Comparison of ENCODE assay signal across 8 cellular contexts in genomic region chr16:31472559-31473203, GRCh38. TPM values are rescaled to one million over a fixed set of nuclear protein-coding genes. Genes with fewer than 3 reads are reported as not detected.
A peak's percentile ranks its signal among the peaks of the same experiment; 100 is the strongest.
DNase-seq lines count a peak whose midpoint lies in the region; FAIRE-seq and TF ChIP-seq lines count a peak whose summit lies in the region.

No MANE protein-coding gene starts in this region.

- H3K23ac ChIP-seq in mesenchymal stem cell (ENCODE audit: low read length in 2 of 2): peak overlapping the region in 1 of 2 experiments; percentile 23

- H3K9me3 ChIP-seq in WERI-Rb-1 (ENCODE audit: severe bottlenecking) (no peaks in the 10 kb centered on the region), endothelial cell of umbilical vein (replicated peaks; ENCODE audit: control insufficient read depth, insufficient read depth, low read length) (no peaks in the 10 kb centered on the region), mesenchymal stem cell (ENCODE audit: control insufficient read depth, low read length) (no peaks in the 10 kb centered on the region), tibial nerve (no peaks in the 10 kb centered on the region)

- POLR2A ChIA-PET in endothelial cell of umbilical vein (lab: Charles Lee): interaction anchor here (0.6 to 1.3 kb wide), 3 partner anchors 14 to 240 kb away, joined by 4 to 6 read pairs (median 4); partner anchors contain the start of genes ARMC5 and RUSF1

- no peaks in the 10 kb centered on the region for H3K27me3 ChIP-seq in WERI-Rb-1 (ENCODE audit: insufficient read depth, low read depth, severe bottlenecking)
- H3K27me3 ChIP-seq in endothelial cell of umbilical vein (ENCODE audit: control insufficient read depth in 2 of 2, insufficient read depth in 2 of 2, low read length in 2 of 2): no peaks in the 10 kb centered on the region
- no peaks in the 10 kb centered on the region for H3K27me3 ChIP-seq in mesenchymal stem cell (ENCODE audit: control insufficient read depth in 1 of 2, insufficient read depth in 1 of 2, low read length in 2 of 2)
- H3K27me3 ChIP-seq in tibial nerve: no peaks in the 10 kb centered on the region

- H4K8ac ChIP-seq in mesenchymal stem cell (ENCODE audit: low read length): peak overlapping the region; percentile 98

- dilution Hi-C loops in endothelial cell of umbilical vein (cut with MboI; ENCODE audit: extremely low pct_ligation_motif_present, low sequenced_read_pairs): no loop called here

- H3K79me1 ChIP-seq in mesenchymal stem cell (replicated peaks; ENCODE audit: low read length, poor library complexity, severe bottlenecking): peaks cover 16% of the 10 kb centered on the region

- peak overlapping the region; percentile 83 for H4K91ac ChIP-seq in mesenchymal stem cell (ENCODE audit: low read length)

- H3K4me3 ChIP-seq in WERI-Rb-1 (ENCODE audit: low read depth, low read length): peak overlapping the region; percentile 66
- peak overlapping the region; percentile 19 to 82 (median 71) for H3K4me3 ChIP-seq in endothelial cell of umbilical vein (replicated peaks in 1 of 3; ENCODE audit: insufficient read depth in 1 of 3, low read depth in 1 of 3, low read length in 3 of 3)
- peak overlapping the region; percentile 77 to 85 for H3K4me3 ChIP-seq in mesenchymal stem cell (ENCODE audit: insufficient read depth in 1 of 2, low read depth in 1 of 2, low read length in 2 of 2)
- peak overlapping the region; percentile 52 to 83 (median 65) for H3K4me3 ChIP-seq in tibial nerve

- TF ChIP-seq CTCF in WERI-Rb-1 (IDR thresholded peaks at IDR 0.05; ENCODE audit: low read depth, low read length) (0 out of 2 replicates have a peak, but pooled peaks have one; percentile 10), endothelial cell of umbilical vein (IDR thresholded peaks at IDR 0.05; ENCODE audit: extremely low read depth in 1 of 2, insufficient read depth in 1 of 2, low read depth in 1 of 2, low read length in 2 of 2) (peak; percentile 68 to 72), tibial nerve (IDR thresholded peaks at IDR 0.05) (peak; percentile 55 to 89 (median 84))

- no peak overlapping the region for H2BK12ac ChIP-seq in mesenchymal stem cell (ENCODE audit: low read length in 2 of 2)

- no peak overlapping the region for H3K14ac ChIP-seq in mesenchymal stem cell (ENCODE audit: low read length in 2 of 2)

- H3K4me2 ChIP-seq in endothelial cell of umbilical vein (ENCODE audit: insufficient read depth, low read length): peak overlapping the region; percentile 53
- peak overlapping the region; percentile 56 for H3K4me2 ChIP-seq in mesenchymal stem cell (ENCODE audit: low read length, poor library complexity, severe bottlenecking)

- H3K4ac ChIP-seq in mesenchymal stem cell (ENCODE audit: low read depth in 1 of 2, low read length in 2 of 2): peak overlapping the region in 1 of 2 experiments; percentile 99

- peak overlapping the region; percentile 97 to 100 for H3K18ac ChIP-seq in mesenchymal stem cell (ENCODE audit: low read depth in 1 of 2, low read length in 2 of 2)

- peak overlapping the region; percentile 75 for H2BK120ac ChIP-seq in mesenchymal stem cell (ENCODE audit: low read depth, low read length)

- peak in 1 of 2 donors; percentile 72 for TF ChIP-seq EP300 in tibial nerve (IDR thresholded peaks at IDR 0.05)

- peak; percentile 25 for DNase-seq in activated naive CD4-positive, alpha-beta T cell treated with Interleukin-2 at 50 U/mL for 16 hours
- no peak for DNase-seq in activated naive CD4-positive, alpha-beta T cell (lab: John Stamatoyannopoulos, UW)
- peak; percentile 73 for DNase-seq in NCI-H128 (lab: John Stamatoyannopoulos, UW; ENCODE audit: unreplicated experiment)
- DNase-seq in WERI-Rb-1: peak; percentile 58
- peak; percentile 81 for DNase-seq in endothelial cell of umbilical vein (ENCODE audit: low read depth, low spot score)
- peak; percentile 90 for DNase-seq in mesenchymal stem cell
- DNase-seq in tibial nerve (ENCODE audit: low spot score in 2 of 2): peak; percentile 83 to 84
- DNase-seq in activated gamma-delta T cell (lab: John Stamatoyannopoulos, UW): no peak

- no peaks in the 10 kb centered on the region for H3K9me1 ChIP-seq in endothelial cell of umbilical vein (replicated peaks; ENCODE audit: control insufficient read depth, extremely low read depth, insufficient read depth, low read length)

- FAIRE-seq in endothelial cell of umbilical vein (lab: Jason Lieb, UNC): peak; percentile 89

- H3K9ac ChIP-seq in endothelial cell of umbilical vein (replicated peaks; ENCODE audit: extremely low read depth, insufficient read depth, low read length) (peak overlapping the region; percentile 71), mesenchymal stem cell (ENCODE audit: low read length) (peak overlapping the region; percentile 92)

- H3K4me1 ChIP-seq in endothelial cell of umbilical vein (ENCODE audit: control insufficient read depth, extremely low read depth, insufficient read depth, low read length) (peaks cover 14% of the 10 kb centered on the region), mesenchymal stem cell (ENCODE audit: control insufficient read depth, insufficient read depth, low read depth, low read length) (peaks cover 25% of the 10 kb centered on the region), tibial nerve (peaks cover 0 to 52% (median 12%) of the 10 kb centered on the region in 4 donors)

- peak overlapping the region; percentile 74 for H2BK5ac ChIP-seq in mesenchymal stem cell (ENCODE audit: low read depth, low read length, poor library complexity, severe bottlenecking)

- WGBS in mesenchymal stem cell: 28% methylated on average over 24 of the region's 24 CpGs
- 13 to 22% methylated on average over 24 of the region's 24 CpGs for WGBS in tibial nerve, 2 donors

- H3K36me3 ChIP-seq in WERI-Rb-1: peaks cover 3% of the 10 kb centered on the region; the same call in 1 of the 2 replicates
- peaks cover 13 to 20% of the 10 kb centered on the region in 2 experiments for H3K36me3 ChIP-seq in endothelial cell of umbilical vein (ENCODE audit: control insufficient read depth in 2 of 2, extremely low read depth in 1 of 2, insufficient read depth in 2 of 2, low read length in 2 of 2)
- peaks cover 36 to 43% of the 10 kb centered on the region in 2 experiments for H3K36me3 ChIP-seq in mesenchymal stem cell (ENCODE audit: control insufficient read depth in 1 of 2, insufficient read depth in 2 of 2, low read depth in 1 of 2, low read length in 2 of 2)
- H3K36me3 ChIP-seq in tibial nerve: peaks cover 0 to 46% (median 4%) of the 10 kb centered on the region in 3 donors

- no peaks in the 10 kb centered on the region for H4K20me1 ChIP-seq in endothelial cell of umbilical vein (replicated peaks; ENCODE audit: control insufficient read depth, extremely low read depth, insufficient read depth, low read length)

- H2BK15ac ChIP-seq in mesenchymal stem cell (ENCODE audit: low read depth, poor library complexity, severe bottlenecking): peak overlapping the region; percentile 91

- peak overlapping the region; percentile 21 for H2AK5ac ChIP-seq in mesenchymal stem cell (ENCODE audit: low read length, severe bottlenecking)

- H2AFZ ChIP-seq in endothelial cell of umbilical vein (ENCODE audit: low read depth, low read length): no peak overlapping the region
- H2AFZ ChIP-seq in mesenchymal stem cell (ENCODE audit: low read depth, low read length): no peak overlapping the region

- H3K27ac ChIP-seq in WERI-Rb-1 (peak overlapping the region; percentile 56), endothelial cell of umbilical vein (ENCODE audit: insufficient read depth, low read depth, low read length) (peak overlapping the region; percentile 49), mesenchymal stem cell (ENCODE audit: low read length, poor library complexity, severe bottlenecking) (peak overlapping the region; percentile 98), tibial nerve (peak overlapping the region; percentile 88 to 98 (median 96))

- no TSS peak for BruUV-seq in endothelial cell of umbilical vein (replicated peaks; lab: Mats Ljungman, UMichigan)

- TF ChIP-seq POLR2A in endothelial cell of umbilical vein (IDR thresholded peaks at IDR 0.05; ENCODE audit: low read depth, low read length) (peak; percentile 58), tibial nerve (IDR thresholded peaks at IDR 0.05) (peak in 1 of 2 donors; percentile 32)

- CTCF ChIA-PET in endothelial cell of umbilical vein (lab: Charles Lee): interaction anchor here (0.5 to 3.5 kb wide), 4 partner anchors 13 to 24 kb away, joined by 3 to 53 read pairs (median 3); partner anchors contain the start of gene ARMC5

- peaks cover 31% of the 10 kb centered on the region for H3K79me2 ChIP-seq in endothelial cell of umbilical vein (ENCODE audit: control insufficient read depth, insufficient read depth, low read length)

- intact Hi-C loops in endothelial cell of umbilical vein (cut with micrococcal nuclease): loop anchor here (1.0 to 5.0 kb wide), 3 partner anchors 13 to 395 kb away; partner anchors contain the start of gene ARMC5

RNA-seq across cellular contexts. Expression of gene TGFB1I1, which starts 0.7 kb away (rescaled TPM):
- total RNA-seq in endothelial cell of umbilical vein: 115 and 123 TPM in 2 replicates
- 73.3 and 73.7 TPM in 2 replicates for polyA plus RNA-seq in endothelial cell of umbilical vein
- 75.0 and 81.6 TPM in 2 replicates for polyA plus RNA-seq in endothelial cell of umbilical vein (2011; cell fraction: cytosol; rRNA removed)
- 141 and 151 TPM in 2 replicates for polyA plus RNA-seq in endothelial cell of umbilical vein (2011; cell fraction: nucleus; rRNA removed)
- polyA plus RNA-seq in endothelial cell of umbilical vein (2012): 72.1 and 74.0 TPM in 2 replicates
- polyA minus RNA-seq in endothelial cell of umbilical vein: 27.0 and 31.3 TPM in 2 replicates
- 14.0 TPM for polyA minus RNA-seq in endothelial cell of umbilical vein (2011; cell fraction: cytosol; rRNA and poly(A)+ RNA removed)
- polyA minus RNA-seq in endothelial cell of umbilical vein (2011; cell fraction: nucleus; rRNA and poly(A)+ RNA removed): 36.3 and 39.4 TPM in 2 replicates
- 125 TPM for polyA plus RNA-seq in mesenchymal stem cell (2013, experiment 1 of 2)
- 118 TPM for polyA plus RNA-seq in mesenchymal stem cell (2013, experiment 2 of 2)
- 10 to 100 TPM; 29.3 to 68.7 (median 53.5) TPM for total RNA-seq in tibial nerve

RNA-seq across cellular contexts. Expression of gene SLC5A2, which starts 10.2 kb away (rescaled TPM):
- not detected in 2 replicates for total RNA-seq in endothelial cell of umbilical vein
- polyA plus RNA-seq in endothelial cell of umbilical vein: 0.03 TPM in 1 of 2 replicates, not detected in the other
- not detected in 2 replicates for polyA plus RNA-seq in endothelial cell of umbilical vein (2011; cell fraction: cytosol; rRNA removed)
- polyA plus RNA-seq in endothelial cell of umbilical vein (2011; cell fraction: nucleus; rRNA removed): 0.04 TPM in 1 of 2 replicates, not detected in the other
- 0.23 and 5.9 TPM in 2 replicates for polyA plus RNA-seq in endothelial cell of umbilical vein (2012)
- 0.27 TPM in 1 of 2 replicates, not detected in the other for polyA minus RNA-seq in endothelial cell of umbilical vein
- not detected for polyA minus RNA-seq in endothelial cell of umbilical vein (2011; cell fraction: cytosol; rRNA and poly(A)+ RNA removed)
- polyA minus RNA-seq in endothelial cell of umbilical vein (2011; cell fraction: nucleus; rRNA and poly(A)+ RNA removed): not detected in 2 replicates
- not detected for polyA plus RNA-seq in mesenchymal stem cell (2013, experiment 1 of 2)
- polyA plus RNA-seq in mesenchymal stem cell (2013, experiment 2 of 2): not detected
- total RNA-seq in tibial nerve: not detected

RNA-seq across cellular contexts. Expression of gene ARMC5, which starts 13.4 kb away (rescaled TPM):
- total RNA-seq in endothelial cell of umbilical vein (17.3 and 17.9 TPM in 2 replicates), tibial nerve (10 to 100 TPM in 1 of 4 donors, 1 to 10 TPM in 3; 6.6 to 11.6 (median 9.1) TPM)
- polyA plus RNA-seq in endothelial cell of umbilical vein: 17.3 and 18.8 TPM in 2 replicates
- polyA plus RNA-seq in endothelial cell of umbilical vein (2011; cell fraction: cytosol; rRNA removed): 6.8 and 11.3 TPM in 2 replicates
- polyA plus RNA-seq in endothelial cell of umbilical vein (2011; cell fraction: nucleus; rRNA removed): 26.1 and 28.4 TPM in 2 replicates
- polyA plus RNA-seq in endothelial cell of umbilical vein (2012): 8.8 and 10.3 TPM in 2 replicates
- 9.6 and 13.0 TPM in 2 replicates for polyA minus RNA-seq in endothelial cell of umbilical vein
- 7.6 TPM for polyA minus RNA-seq in endothelial cell of umbilical vein (2011; cell fraction: cytosol; rRNA and poly(A)+ RNA removed)
- 9.5 and 15.0 TPM in 2 replicates for polyA minus RNA-seq in endothelial cell of umbilical vein (2011; cell fraction: nucleus; rRNA and poly(A)+ RNA removed)
- 5.3 TPM for polyA plus RNA-seq in mesenchymal stem cell (2013, experiment 1 of 2)
- 5.0 TPM for polyA plus RNA-seq in mesenchymal stem cell (2013, experiment 2 of 2)

RNA-seq across cellular contexts. Expression of gene ZNF843, which starts 30.1 kb away (rescaled TPM):
- total RNA-seq in endothelial cell of umbilical vein: 0.16 and 0.24 TPM in 2 replicates
- 0.14 and 0.41 TPM in 2 replicates for polyA plus RNA-seq in endothelial cell of umbilical vein
- polyA plus RNA-seq in endothelial cell of umbilical vein (2011; cell fraction: cytosol; rRNA removed): 0.10 and 0.16 TPM in 2 replicates
- 0.14 TPM in 1 of 2 replicates, not detected in the other for polyA plus RNA-seq in endothelial cell of umbilical vein (2011; cell fraction: nucleus; rRNA removed)
- polyA plus RNA-seq in endothelial cell of umbilical vein (2012): 0.27 and 0.31 TPM in 2 replicates
- polyA minus RNA-seq in endothelial cell of umbilical vein: 0.21 and 0.44 TPM in 2 replicates
- polyA minus RNA-seq in endothelial cell of umbilical vein (2011; cell fraction: cytosol; rRNA and poly(A)+ RNA removed): not detected
- polyA minus RNA-seq in endothelial cell of umbilical vein (2011; cell fraction: nucleus; rRNA and poly(A)+ RNA removed): not detected in 2 replicates
- polyA plus RNA-seq in mesenchymal stem cell (2013, experiment 1 of 2): 0.36 TPM
- polyA plus RNA-seq in mesenchymal stem cell (2013, experiment 2 of 2): 0.34 TPM
- 1 to 10 TPM; 1.5 to 2.5 (median 2.1) TPM for total RNA-seq in tibial nerve

RNA-seq across cellular contexts. Expression of gene RUSF1, which starts 35.5 kb away (rescaled TPM):
- total RNA-seq in endothelial cell of umbilical vein (36.4 and 36.8 TPM in 2 replicates), tibial nerve (100 to 1,000 TPM in 2 of 4 donors, 10 to 100 TPM in 2; 71.7 to 118 (median 93.5) TPM)
- 40.1 and 40.3 TPM in 2 replicates for polyA plus RNA-seq in endothelial cell of umbilical vein
- 18.2 and 23.8 TPM in 2 replicates for polyA plus RNA-seq in endothelial cell of umbilical vein (2011; cell fraction: cytosol; rRNA removed)
- 93.9 and 115 TPM in 2 replicates for polyA plus RNA-seq in endothelial cell of umbilical vein (2011; cell fraction: nucleus; rRNA removed)
- polyA plus RNA-seq in endothelial cell of umbilical vein (2012): 29.6 and 38.6 TPM in 2 replicates
- 39.5 and 62.9 TPM in 2 replicates for polyA minus RNA-seq in endothelial cell of umbilical vein
- 20.0 TPM for polyA minus RNA-seq in endothelial cell of umbilical vein (2011; cell fraction: cytosol; rRNA and poly(A)+ RNA removed)
- polyA minus RNA-seq in endothelial cell of umbilical vein (2011; cell fraction: nucleus; rRNA and poly(A)+ RNA removed): 30.4 and 36.4 TPM in 2 replicates
- polyA plus RNA-seq in mesenchymal stem cell (2013, experiment 1 of 2): 41.3 TPM
- 40.4 TPM for polyA plus RNA-seq in mesenchymal stem cell (2013, experiment 2 of 2)

Comparison
In these comparisons a context has a peak if more than half of its experiments do, and no peak if none do; other contexts are left out.
1. DNase-seq: peak in activated naive CD4-positive, alpha-beta T cell treated with Interleukin-2 at 50 U/mL for 16 hours (single experiment), NCI-H128 (single experiment), WERI-Rb-1 (single experiment), endothelial cell of umbilical vein (single experiment), mesenchymal stem cell (single experiment) and tibial nerve (2 of 2); none in activated naive CD4-positive, alpha-beta T cell (0 of 4) and activated gamma-delta T cell (single experiment).
2. CTCF ChIP-seq: peak in every context shown above with its lines; median percentile 84 in tibial nerve; 70 in endothelial cell of umbilical vein; 10 in WERI-Rb-1.
3. Peak in every context shown above with its lines, with median percentiles within 50 percentile points of each other: H3K27ac ChIP-seq and H3K4me3 ChIP-seq.